ENCODE assay signal across 22 cellular contexts in the genomic region with DNA sequence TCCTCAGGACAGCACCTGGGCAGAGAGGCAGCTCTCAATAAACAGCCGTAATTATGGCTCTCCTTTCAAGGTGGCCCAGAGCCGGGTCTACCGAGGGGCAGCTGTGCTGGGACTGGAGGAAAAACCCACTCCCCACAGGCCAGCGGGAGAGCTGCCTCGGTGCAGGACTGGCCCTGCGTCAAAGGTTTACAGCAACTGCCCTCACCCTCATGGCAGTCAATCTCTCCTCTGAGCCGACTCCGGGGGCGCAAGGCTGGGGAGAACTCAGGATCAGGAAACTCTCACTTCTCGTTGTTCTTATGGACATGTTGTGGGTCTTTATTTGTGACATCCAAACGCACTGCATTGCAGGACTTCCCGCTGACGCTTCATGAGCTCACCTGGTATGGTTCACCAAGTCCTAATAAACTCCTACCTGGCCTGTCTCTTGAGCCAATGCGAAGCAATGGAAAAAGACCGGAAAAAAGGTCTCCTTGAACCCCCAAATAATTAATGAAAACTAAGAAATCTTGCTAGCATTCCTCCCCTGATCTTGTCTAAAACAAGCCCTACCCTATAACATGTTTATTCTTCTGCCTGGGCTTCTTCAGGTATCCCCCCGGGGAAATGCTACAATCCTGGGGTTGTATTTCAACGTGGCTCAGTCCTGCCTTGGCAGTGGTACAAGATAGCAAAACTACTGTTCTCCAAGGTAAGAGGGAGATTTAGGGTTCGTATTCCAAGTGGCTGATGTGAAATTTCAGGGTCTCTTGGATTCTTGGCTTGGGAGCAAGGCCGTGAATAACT. TPM values are rescaled to one million over a fixed set of nuclear protein-coding genes. Genes with fewer than 3 reads are reported as not detected.
DNase-seq lines count a peak whose midpoint lies in the region; ATAC-seq and TF ChIP-seq lines count a peak whose summit lies in the region.
"Had no signal": no experiment of that assay in that cellular context is flagged by ENCODE, and none has a peak within 500 bp of the region (broad histone marks: within the 10 kb centered on the region; RNA-seq: fewer than 3 reads in every experiment).

No MANE protein-coding gene starts in this region.

- TF ChIP-seq CTCF in OCI-LY7 (conservative IDR thresholded peaks at IDR 0.05; ENCODE audit: low read length), result no peak
- TF ChIP-seq CTCF in HFFc6 (IDR thresholded peaks at IDR 0.05), result no peak

- DNase-seq in ELF-1 (ENCODE audit: low read depth, low spot score) (peak; percentile 35), GM23248 (no peak), OCI-LY7 (ENCODE audit: low spot score) (no peak), mesenteric fat pad (ENCODE audit: low spot score) (peak; percentile 65), NCI-H2081 (lab: John Stamatoyannopoulos, UW) (no peak), HFFc6 (no peak)
- DNase-seq: Caco-2; CD8-positive, alpha-beta T cell; H7; KG1; MM.1S; NCI-H2029; NCI-H524 treated with DMSO at 0.1 percent for 48 hours; NCI-H82; NK-92 treated with Interleukin-12 subunit alpha and Interleukin-12 subunit beta, amount 100 ng/mL, for 24 hours; PC-9; Right ventricle myocardium superior; T-cell had no signal

- in situ Hi-C loops in GM23248 (cut with MboI), result loop anchor here (25.0 kb wide), 1 partner anchor 457 kb away; no protein-coding TSS in a partner anchor

- H2AFZ ChIP-seq in GM23248 (peak overlapping the region; percentile 16; the same call in 1 of the 2 replicates), OCI-LY7 (ENCODE audit: low read length) (0 out of 2 replicates have a peak overlapping the region, but pooled peaks have one; percentile 18)
- H2AFZ ChIP-seq: PC-9 had no signal

- H3K4me1 Mint-ChIP-seq in HFFc6 (ENCODE audit: low read depth), result peaks cover 15% of the 10 kb centered on the region

- no peaks in the 10 kb centered on the region for H3K9me2 ChIP-seq in GM23248 (ENCODE audit: insufficient read depth)
- no peaks in the 10 kb centered on the region for H3K9me2 ChIP-seq in OCI-LY7 (ENCODE audit: insufficient read depth, low read length)

- H3K79me2 ChIP-seq in GM23248 (ENCODE audit: insufficient read depth) (no peaks in the 10 kb centered on the region), OCI-LY7 (ENCODE audit: insufficient read depth, low read depth, low read length) (no peaks in the 10 kb centered on the region)

- no TSS peak for BruUV-seq in OCI-LY7 (replicated peaks; lab: Mats Ljungman, UMichigan)

- POLR2A ChIA-PET in OCI-LY7 (lab: Charles Lee), result interaction anchor here (0.6 kb wide), 1 partner anchor 71 kb away, joined by 3 read pairs; no protein-coding TSS in a partner anchor

- H3K27ac ChIP-seq in GM23248 (no peak overlapping the region), OCI-LY7 (ENCODE audit: low read depth, low read length, poor library complexity, severe bottlenecking) (no peak overlapping the region)
- H3K27ac ChIP-seq: C4-2B, PC-9, SJSA1 had no signal

- H3K9me3 ChIP-seq in GM23248 (ENCODE audit: low read depth), result no peaks in the 10 kb centered on the region
- H3K9me3 ChIP-seq in OCI-LY7 (ENCODE audit: low read length), result no peaks in the 10 kb centered on the region
- H3K9me3 ChIP-seq: Caco-2, SJSA1 had no signal

- no peak overlapping the region for H3K27ac Mint-ChIP-seq in HFFc6
- H3K27ac Mint-ChIP-seq: B cell; CD8-positive, alpha-beta T cell; T-cell had no signal

- H3K4me2 ChIP-seq in GM23248 (ENCODE audit: unreplicated experiment), result no peak overlapping the region
- no peak overlapping the region for H3K4me2 ChIP-seq in OCI-LY7 (ENCODE audit: low read length)
- H3K4me2 ChIP-seq: PC-9 had no signal

- no peak overlapping the region for H3K9ac ChIP-seq in GM23248

- H3K4me1 ChIP-seq in GM23248 (ENCODE audit: insufficient read depth), result peaks cover 3% of the 10 kb centered on the region; the same call in 1 of the 2 replicates
- H3K4me1 ChIP-seq in OCI-LY7 (ENCODE audit: insufficient read depth, low read length, poor library complexity, severe bottlenecking), result peaks cover 14% of the 10 kb centered on the region

- H3K36me3 ChIP-seq in GM23248 (ENCODE audit: low read depth) (no peaks in the 10 kb centered on the region), OCI-LY7 (ENCODE audit: insufficient read depth, low read length) (no peaks in the 10 kb centered on the region)
- H3K36me3 ChIP-seq: SJSA1 had no signal

- no peaks in the 10 kb centered on the region for H3K9me3 Mint-ChIP-seq in HFFc6
- H3K9me3 Mint-ChIP-seq: CD8-positive, alpha-beta T cell; T-cell had no signal

- H3K27me3 Mint-ChIP-seq in HFFc6 (ENCODE audit: insufficient read depth), result peaks cover 6% of the 10 kb centered on the region; the same call in 1 of the 2 replicates

- no peaks in the 10 kb centered on the region for H4K20me1 ChIP-seq in GM23248 (ENCODE audit: insufficient read depth)
- no peaks in the 10 kb centered on the region for H4K20me1 ChIP-seq in OCI-LY7 (ENCODE audit: insufficient read depth, low read length)

- no peak overlapping the region for H3K4me3 ChIP-seq in GM23248
- no peak overlapping the region for H3K4me3 ChIP-seq in OCI-LY7 (ENCODE audit: low read depth, low read length, poor library complexity, severe bottlenecking)
- H3K4me3 ChIP-seq: PC-9, SJSA1 had no signal

- WGBS in GM23248 (ENCODE audit: low coverage in 1 of 2, low lambda C conversion rate in 2 of 2, missing lambda C conversion rate in 2 of 2), 2 experiments, result 78 to 80% methylated on average over 19 of the region's 19 CpGs

- no peaks in the 10 kb centered on the region for H3K36me3 Mint-ChIP-seq in HFFc6 (ENCODE audit: low read depth)
- H3K36me3 Mint-ChIP-seq: CD8-positive, alpha-beta T cell; T-cell had no signal

- H3K27me3 ChIP-seq in GM23248 (replicated peaks; ENCODE audit: insufficient read depth), result no peaks in the 10 kb centered on the region

- H3F3A ChIP-seq in GM23248 (ENCODE audit: insufficient read depth), result 0 out of 2 replicates have a peak, but pooled peaks cover 3% of the 10 kb centered on the region

- no peak overlapping the region for H3K4me3 Mint-ChIP-seq in HFFc6
- H3K4me3 Mint-ChIP-seq: B cell; CD8-positive, alpha-beta T cell; T-cell had no signal

- ATAC-seq in GM18907 (IDR thresholded peaks at IDR 0.05; ENCODE audit: unreplicated experiment), result no peak
- ATAC-seq: CD8-positive, alpha-beta T cell; T-cell had no signal

- CTCF ChIA-PET in OCI-LY7 (lab: Charles Lee; ENCODE audit: unreplicated experiment), result no interaction called here

- intact Hi-C loops in OCI-LY7 (cut with micrococcal nuclease; ENCODE audit: unreplicated experiment), result no loop called here

RNA-seq across cellular contexts. Expression of a gene that starts 50.1 kb away (rescaled TPM):
- 18.7 and 20.4 TPM in 2 replicates for total RNA-seq in GM23248 (2014; rRNA removed; shearing (Covaris generic))
- 14.6 and 16.7 TPM in 2 replicates for polyA plus RNA-seq in GM23248 (2016; fragmentation: Nextera tagmentation; extraction: Ambion mirVana)
- total RNA-seq in OCI-LY7 (2014; rRNA removed; shearing (Covaris generic)), result 32.3 and 36.3 TPM in 2 replicates
- total RNA-seq in OCI-LY7 (2022) (31.2 and 33.9 TPM in 2 replicates), mesenteric fat pad (8.1 TPM)
- total RNA-seq in HFFc6 (2021; fragmentation: NEBNext Ultra II Directional; extraction: Animal tissue kit (Norgen Biotek cat#: 25700)), result 10 to 100 TPM; 11.7 to 15.1 (median 13.6) TPM

Comparison
In these comparisons a context has a peak if more than half of its experiments do, and no peak if none do; other contexts are left out.
1. DNase-seq: peak in ELF-1 (single experiment) and mesenteric fat pad (single experiment); none in GM23248 (single experiment), OCI-LY7 (single experiment), NCI-H2081 (0 of 2) and HFFc6 (single experiment).